Comparison of ENCODE assay signal across 8 cellular contexts in genomic region chr2:45643543-45644542, GRCh38. TPM values are rescaled to one million over a fixed set of nuclear protein-coding genes. Genes with fewer than 3 reads are reported as not detected.
DNase-seq lines count a peak whose midpoint lies in the region; ATAC-seq, FAIRE-seq and TF ChIP-seq lines count a peak whose summit lies in the region.

No MANE protein-coding gene starts in this region.

- H3K27ac ChIP-seq in neutrophil: no peak overlapping the region
- no peak overlapping the region for H3K27ac ChIP-seq in thymus (ENCODE audit: low read depth)

- H3K27me3 ChIP-seq in BE2C (no peaks in the 10 kb centered on the region), neutrophil (peaks cover 27% of the 10 kb centered on the region), thymus (ENCODE audit: control insufficient read depth, insufficient read depth) (peaks cover 5% of the 10 kb centered on the region)

- H3K4me1 ChIP-seq in BE2C (peaks cover 9% of the 10 kb centered on the region; the same call in 1 of the 2 replicates), neutrophil (ENCODE audit: control insufficient read depth in 1 of 2, insufficient read depth in 1 of 2, low read depth in 1 of 2, low read length in 1 of 2) (peaks cover 9 to 10% of the 10 kb centered on the region in 2 experiments), thymus (ENCODE audit: control insufficient read depth, insufficient read depth, low read length) (no peaks in the 10 kb centered on the region)

- no peaks in the 10 kb centered on the region for H3K9me3 ChIP-seq in BE2C
- no peaks in the 10 kb centered on the region for H3K9me3 ChIP-seq in neutrophil
- H3K9me3 ChIP-seq in thymus (ENCODE audit: control insufficient read depth): no peaks in the 10 kb centered on the region

- 16% methylated on average over 49 of the region's 49 CpGs for WGBS in thymus

- TF ChIP-seq CTCF in BE2C (IDR thresholded peaks at IDR 0.05; ENCODE audit: low read depth, low read length) (peak; percentile 78), neutrophil (IDR thresholded peaks at IDR 0.05) (peak; percentile 95)

- DNase-seq in BE2C (peak; percentile 82), GM19239 (ENCODE audit: insufficient read length, low spot score) (peak; percentile 71), RCC 7860 (ENCODE audit: low spot score) (peak; percentile 8), activated gamma-delta T cell treated with Interleukin-2 at 50 U/mL for 16 hours (peak; percentile 69), germinal center (ENCODE audit: low spot score) (peak; percentile 87)

- H3K4me3 ChIP-seq in BE2C (ENCODE audit: low read depth, low read length) (peak overlapping the region; percentile 86), neutrophil (ENCODE audit: low read depth in 1 of 2, low read length in 1 of 2) (peak overlapping the region; percentile 29 to 63), thymus (ENCODE audit: low read length) (peak overlapping the region; percentile 31)

- FAIRE-seq in GM19239 (lab: Jason Lieb, UNC) (peak; percentile 77), RCC 7860 (lab: Jason Lieb, UNC) (no peak)

- H3K36me3 ChIP-seq in BE2C (no peaks in the 10 kb centered on the region), neutrophil (no peaks in the 10 kb centered on the region), thymus (ENCODE audit: control insufficient read depth, insufficient read depth) (no peaks in the 10 kb centered on the region)

- ATAC-seq in HG03571 (IDR thresholded peaks at IDR 0.05; ENCODE audit: unreplicated experiment): peak; percentile 84

RNA-seq across cellular contexts. Expression of gene PRKCE, which starts 7.6 kb away (rescaled TPM):
- 34.0 TPM for polyA plus RNA-seq in BE2C (2012; ENCODE audit: insufficient read depth, insufficient read length, low read depth)
- polyA plus RNA-seq in thymus: 3.3 TPM

RNA-seq across cellular contexts. Expression of gene SRBD1, which starts 32.8 kb away (rescaled TPM):
- polyA plus RNA-seq in BE2C (2012; ENCODE audit: insufficient read depth, insufficient read length, low read depth): 4.1 TPM
- 11.0 TPM for polyA plus RNA-seq in thymus

Comparison
In these comparisons a context has a peak if more than half of its experiments do, and no peak if none do; other contexts are left out.
1. DNase-seq: peak in every context shown above with its lines; median percentile 87 in germinal center; 82 in BE2C; 71 in GM19239; 69 in activated gamma-delta T cell treated with Interleukin-2 at 50 U/mL for 16 hours; 8 in RCC 7860.
2. H3K4me3 ChIP-seq: peak in every context shown above with its lines; median percentile 86 in BE2C; 46 in neutrophil; 31 in thymus.